ENCODE assay signal across 8 cellular contexts in the genomic region with DNA sequence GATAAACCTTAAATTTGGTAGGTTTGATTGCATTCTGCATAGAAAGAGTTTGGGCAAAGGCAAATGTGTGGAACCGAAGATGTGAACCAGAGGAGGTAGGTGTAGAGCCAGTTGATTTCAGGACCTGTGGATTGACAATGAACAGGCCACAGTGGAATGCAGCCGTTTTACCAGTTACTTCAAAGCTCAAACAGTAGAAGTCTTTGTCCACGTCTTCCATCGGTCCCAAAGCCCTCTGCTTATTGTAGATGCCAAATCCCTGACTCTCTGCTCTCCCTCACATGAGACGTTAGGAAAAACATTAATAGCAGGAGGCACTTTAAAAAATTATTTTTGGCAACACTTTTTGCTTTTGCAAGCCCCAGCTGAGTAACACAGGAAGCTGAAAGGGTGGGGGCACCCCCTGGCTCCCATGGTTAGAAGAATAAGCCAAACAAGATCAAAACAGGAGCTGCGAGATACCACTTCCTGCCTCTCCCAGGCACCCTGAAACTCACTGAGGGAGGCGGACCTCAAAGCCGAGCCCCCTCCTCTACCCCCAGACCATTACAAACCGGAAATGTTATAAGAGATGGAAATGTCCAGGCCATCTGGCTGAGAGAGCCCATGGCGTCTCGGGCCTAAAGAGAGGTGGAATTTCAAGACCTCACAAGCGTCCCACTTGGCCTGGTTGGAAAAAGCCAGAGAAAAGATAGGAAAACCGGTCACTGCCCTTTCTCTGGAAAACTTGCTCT. TPM values are rescaled to one million over a fixed set of nuclear protein-coding genes. Genes with fewer than 3 reads are reported as not detected.
A peak's percentile ranks its signal among the peaks of the same experiment; 100 is the strongest.
DNase-seq lines count a peak whose midpoint lies in the region; ATAC-seq and TF ChIP-seq lines count a peak whose summit lies in the region.

No MANE protein-coding gene starts in this region.

- H3K4me1 Mint-ChIP-seq in CD4-positive, CD25-positive, alpha-beta regulatory T cell = peaks cover 12 to 42% (median 30%) of the 10 kb centered on the region in 4 donors
- H3K4me1 Mint-ChIP-seq in activated CD8-positive, alpha-beta T cell treated with anti-CD3 and anti-CD28 coated beads for 36 hours (ENCODE audit: low read depth) = peaks cover 39% of the 10 kb centered on the region

- CTCF ChIA-PET in activated CD8-positive, alpha-beta T cell treated with anti-CD3 and anti-CD28 coated beads for 36 hours (lab: Charles Lee) = interaction anchor here (1.0 to 5.4 kb wide), 11 partner anchors 9 to 193 kb away, joined by 3 to 105 read pairs (median 4); a partner anchor contains a TSS

- H3K9me3 ChIP-seq in CD4-positive, CD25-positive, alpha-beta regulatory T cell (ENCODE audit: control insufficient read depth in 2 of 2, low read length in 2 of 2) = no peaks in the 10 kb centered on the region
- H3K9me3 ChIP-seq in neutrophil (no peaks in the 10 kb centered on the region), suprapubic skin (no peaks in the 10 kb centered on the region)

- H4K20me1 ChIP-seq in KMS-11 (ENCODE audit: insufficient read depth) = no peaks in the 10 kb centered on the region

- TF ChIP-seq POLR2A in suprapubic skin (IDR thresholded peaks at IDR 0.05) = no peak

- H3K27ac Mint-ChIP-seq in CD4-positive, CD25-positive, alpha-beta regulatory T cell = no peak overlapping the region
- H3K27ac Mint-ChIP-seq in activated CD8-positive, alpha-beta T cell treated with anti-CD3 and anti-CD28 coated beads for 36 hours = no peak overlapping the region

- H3K4me3 Mint-ChIP-seq in CD4-positive, CD25-positive, alpha-beta regulatory T cell = no peak overlapping the region
- no peak overlapping the region for H3K4me3 Mint-ChIP-seq in activated CD8-positive, alpha-beta T cell treated with anti-CD3 and anti-CD28 coated beads for 36 hours

- H3K79me2 ChIP-seq in KMS-11 (ENCODE audit: insufficient read depth, low read depth) = peaks cover 10% of the 10 kb centered on the region

- peak overlapping the region; percentile 48 for H3K9ac ChIP-seq in KMS-11

- POLR2A ChIA-PET in activated CD8-positive, alpha-beta T cell treated with anti-CD3 and anti-CD28 coated beads for 36 hours (lab: Charles Lee) = interaction anchor here (0.6 to 7.5 kb wide), 13 partner anchors 10 to 72 kb away, joined by 3 to 242 read pairs (median 3); a partner anchor contains a TSS

- H2AFZ ChIP-seq in KMS-11 (ENCODE audit: low read depth) = peak overlapping the region; percentile 56; the same call in 1 of the 2 replicates

- no peak for TF ChIP-seq EP300 in suprapubic skin (IDR thresholded peaks at IDR 0.05)

- no peaks in the 10 kb centered on the region for H3K9me3 Mint-ChIP-seq in CD4-positive, CD25-positive, alpha-beta regulatory T cell
- H3K9me3 Mint-ChIP-seq in activated CD8-positive, alpha-beta T cell treated with anti-CD3 and anti-CD28 coated beads for 36 hours = no peaks in the 10 kb centered on the region

- intact Hi-C loops in activated CD8-positive, alpha-beta T cell treated with anti-CD3 and anti-CD28 coated beads for 36 hours (cut with micrococcal nuclease) = loop anchor here (5.0 kb wide), 1 partner anchor 58 kb away; a partner anchor contains a TSS

- peak overlapping the region; percentile 74 for H3K4me2 ChIP-seq in KMS-11

- peaks cover 53% of the 10 kb centered on the region for H3K36me3 ChIP-seq in CD4-positive, CD25-positive, alpha-beta regulatory T cell (ENCODE audit: control insufficient read depth, insufficient read depth, low read length)
- H3K36me3 ChIP-seq in KMS-11 (ENCODE audit: insufficient read depth) (0 out of 2 replicates have a peak, but pooled peaks cover 4% of the 10 kb centered on the region), neutrophil (peaks cover 37% of the 10 kb centered on the region), suprapubic skin (no peaks in the 10 kb centered on the region)

- peak overlapping the region; percentile 91 for H3K4me3 ChIP-seq in CD4-positive, CD25-positive, alpha-beta regulatory T cell (ENCODE audit: low read depth, low read length)
- H3K4me3 ChIP-seq in KMS-11 (IDR thresholded peaks at IDR 0.05; ENCODE audit: insufficient read depth, low read depth, low read length) = peak overlapping the region; percentile 53
- peak overlapping the region; percentile 41 to 45 for H3K4me3 ChIP-seq in neutrophil (ENCODE audit: low read depth in 1 of 2, low read length in 1 of 2)
- H3K4me3 ChIP-seq in suprapubic skin = peak overlapping the region; percentile 21

- peak overlapping the region; percentile 80 for H3K27ac ChIP-seq in CD4-positive, CD25-positive, alpha-beta regulatory T cell (ENCODE audit: insufficient read depth, low read length, poor library complexity, severe bottlenecking)
- H3K27ac ChIP-seq in KMS-11 = peak overlapping the region; percentile 76
- H3K27ac ChIP-seq in neutrophil = peak overlapping the region; percentile 98
- peak overlapping the region; percentile 57 for H3K27ac ChIP-seq in suprapubic skin

- TF ChIP-seq CTCF in KMS-11 (conservative IDR thresholded peaks at IDR 0.05; ENCODE audit: low read depth, low read length) = no peak
- TF ChIP-seq CTCF in activated CD8-positive, alpha-beta T cell treated with anti-CD3 and anti-CD28 coated beads for 36 hours (IDR thresholded peaks at IDR 0.05) = no peak
- TF ChIP-seq CTCF in neutrophil (IDR thresholded peaks at IDR 0.05) = no peak
- no peak for TF ChIP-seq CTCF in suprapubic skin (IDR thresholded peaks at IDR 0.05)

- ATAC-seq in CD4-positive, CD25-positive, alpha-beta regulatory T cell (ENCODE audit: low read depth in 2 of 2) = peak; percentile 84 to 85
- peak; percentile 78 for ATAC-seq in GM21515 (IDR thresholded peaks at IDR 0.05; ENCODE audit: unreplicated experiment)
- ATAC-seq in activated CD8-positive, alpha-beta T cell treated with anti-CD3 and anti-CD28 coated beads for 36 hours = peak; percentile 67

- WGBS in suprapubic skin = 13% methylated on average over 13 of the region's 13 CpGs

- peak; percentile 51 to 95 (median 80) for DNase-seq in CD4-positive, CD25-positive, alpha-beta regulatory T cell
- DNase-seq in activated CD8-positive, alpha-beta T cell treated with anti-CD3 and anti-CD28 coated beads for 36 hours = peak; percentile 94
- DNase-seq in epidermal melanocyte (ENCODE audit: insufficient read length, low spot score) (peak; percentile 45), suprapubic skin (ENCODE audit: low spot score in 2 of 2) (no peak), iPS-NIHi7 (ENCODE audit: extremely low spot score) (no peak)

- peaks cover 95% of the 10 kb centered on the region for H3K4me1 ChIP-seq in CD4-positive, CD25-positive, alpha-beta regulatory T cell (ENCODE audit: control insufficient read depth, insufficient read depth, low read length, poor library complexity, severe bottlenecking)
- H3K4me1 ChIP-seq in KMS-11 (ENCODE audit: low read depth, poor library complexity, severe bottlenecking) (peaks cover 49% of the 10 kb centered on the region), neutrophil (ENCODE audit: control insufficient read depth in 1 of 2, insufficient read depth in 1 of 2, low read depth in 1 of 2, low read length in 1 of 2) (peaks cover 63 to 65% of the 10 kb centered on the region in 2 experiments), suprapubic skin (peaks cover 18% of the 10 kb centered on the region)

- peaks cover 39% of the 10 kb centered on the region for H3K36me3 Mint-ChIP-seq in CD4-positive, CD25-positive, alpha-beta regulatory T cell
- peaks cover 33% of the 10 kb centered on the region for H3K36me3 Mint-ChIP-seq in activated CD8-positive, alpha-beta T cell treated with anti-CD3 and anti-CD28 coated beads for 36 hours (ENCODE audit: low read depth)

- H3K27me3 Mint-ChIP-seq in CD4-positive, CD25-positive, alpha-beta regulatory T cell = no peaks in the 10 kb centered on the region
- H3K27me3 Mint-ChIP-seq in activated CD8-positive, alpha-beta T cell treated with anti-CD3 and anti-CD28 coated beads for 36 hours = no peaks in the 10 kb centered on the region

- H3K27me3 ChIP-seq in CD4-positive, CD25-positive, alpha-beta regulatory T cell (ENCODE audit: control insufficient read depth, insufficient read depth, low read length) = no peaks in the 10 kb centered on the region
- H3K27me3 ChIP-seq in KMS-11 (ENCODE audit: insufficient read depth, low read depth) (no peaks in the 10 kb centered on the region), neutrophil (no peaks in the 10 kb centered on the region), suprapubic skin (no peaks in the 10 kb centered on the region)

RNA-seq across cellular contexts. Expression of a gene that starts 13.5 kb away (rescaled TPM):
- total RNA-seq in CD4-positive, CD25-positive, alpha-beta regulatory T cell = 470 TPM
- polyA plus RNA-seq in CD4-positive, CD25-positive, alpha-beta regulatory T cell = 100 to 1,000 TPM; 450 to 594 (median 504) TPM
- total RNA-seq in activated CD8-positive, alpha-beta T cell treated with anti-CD3 and anti-CD28 coated beads for 36 hours = 100 to 1,000 TPM; 194 TPM
- total RNA-seq in suprapubic skin = 1 to 10 TPM in 3 of 4 donors, not detected in 1; 1.6 to 3.1 (median 2.0) TPM

RNA-seq across cellular contexts. Expression of a gene that starts 15.0 kb away (rescaled TPM):
- total RNA-seq in CD4-positive, CD25-positive, alpha-beta regulatory T cell = 0.27 TPM
- polyA plus RNA-seq in CD4-positive, CD25-positive, alpha-beta regulatory T cell = under 1 TPM; 0.07 to 0.56 (median 0.30) TPM
- 1 to 10 TPM; 2.8 to 3.0 TPM for total RNA-seq in activated CD8-positive, alpha-beta T cell treated with anti-CD3 and anti-CD28 coated beads for 36 hours
- total RNA-seq in suprapubic skin = 10 to 100 TPM; 10.1 to 18.1 (median 15.1) TPM

RNA-seq across cellular contexts. Expression of a gene that starts 36.6 kb away (rescaled TPM):
- total RNA-seq in CD4-positive, CD25-positive, alpha-beta regulatory T cell = 0.86 TPM
- polyA plus RNA-seq in CD4-positive, CD25-positive, alpha-beta regulatory T cell = 1 to 10 TPM in 2 of 4 donors, under 1 TPM in 2; 0.21 to 1.9 (median 0.93) TPM
- 1 to 10 TPM; 1.2 TPM for total RNA-seq in activated CD8-positive, alpha-beta T cell treated with anti-CD3 and anti-CD28 coated beads for 36 hours
- total RNA-seq in suprapubic skin = 100 to 1,000 TPM; 195 to 235 (median 227) TPM

RNA-seq across cellular contexts. Expression of a gene that starts 58.4 kb away (rescaled TPM):
- 7.4 TPM for total RNA-seq in CD4-positive, CD25-positive, alpha-beta regulatory T cell
- polyA plus RNA-seq in CD4-positive, CD25-positive, alpha-beta regulatory T cell = 1 to 10 TPM; 2.4 to 4.3 (median 3.1) TPM
- 1 to 10 TPM; 8.9 to 9.5 TPM for total RNA-seq in activated CD8-positive, alpha-beta T cell treated with anti-CD3 and anti-CD28 coated beads for 36 hours
- total RNA-seq in suprapubic skin = 10 to 100 TPM in 3 of 4 donors, 1 to 10 TPM in 1; 9.6 to 17.9 (median 11.6) TPM

Comparison
In these comparisons a context has a peak if more than half of its experiments do, and no peak if none do; other contexts are left out.
1. DNase-seq: peak in CD4-positive, CD25-positive, alpha-beta regulatory T cell (3 of 3), activated CD8-positive, alpha-beta T cell treated with anti-CD3 and anti-CD28 coated beads for 36 hours (single experiment) and epidermal melanocyte (single experiment); none in suprapubic skin (0 of 2) and iPS-NIHi7 (single experiment).
2. H3K4me3 ChIP-seq: peak in every context shown above with its lines; median percentile 91 in CD4-positive, CD25-positive, alpha-beta regulatory T cell; 53 in KMS-11; 43 in neutrophil; 21 in suprapubic skin.
3. RNA of a gene that starts 13.5 kb away (total RNA-seq): 470 TPM in CD4-positive, CD25-positive, alpha-beta regulatory T cell (single experiment) and 194 TPM in activated CD8-positive, alpha-beta T cell treated with anti-CD3 and anti-CD28 coated beads for 36 hours; 1.6 to 3.1 TPM in suprapubic skin; every median in the first group is over 10 times any median in the second.
4. RNA of a gene that starts 36.6 kb away (total RNA-seq): 195 to 235 TPM in suprapubic skin; 1.2 TPM in activated CD8-positive, alpha-beta T cell treated with anti-CD3 and anti-CD28 coated beads for 36 hours and 0.86 TPM in CD4-positive, CD25-positive, alpha-beta regulatory T cell (single experiment); every median in the first group is over 10 times any median in the second.
5. Peak in every context shown above with its lines, with median percentiles within 50 percentile points of each other: ATAC-seq and H3K27ac ChIP-seq.